In genomic region chr18:8005870-8006269, GRCh38 we compare ENCODE assay signal across 12 cellular contexts.
DNase-seq lines count a peak whose midpoint lies in the region; ATAC-seq lines count a peak whose summit lies in the region.
"Had no signal": no experiment of that assay in that cellular context is flagged by ENCODE, and none has a peak within 500 bp of the region (broad histone marks: within the 10 kb centered on the region; RNA-seq: fewer than 3 reads in every experiment).

No MANE protein-coding gene starts in this region.

- H2BK12ac ChIP-seq in neuronal stem cell (ENCODE audit: low read length) = no peak overlapping the region

- no peaks in the 10 kb centered on the region for H3K27me3 ChIP-seq in neuronal stem cell (ENCODE audit: control insufficient read depth in 3 of 3, insufficient read depth in 3 of 3, low read depth in 1 of 3, low read length in 3 of 3)

- no peaks in the 10 kb centered on the region for H3K36me3 ChIP-seq in neuronal stem cell (replicated peaks in 1 of 2; ENCODE audit: control insufficient read depth in 2 of 2, insufficient read depth in 2 of 2, low read length in 2 of 2)

- H3K9ac ChIP-seq in neuronal stem cell (ENCODE audit: low read depth, low read length, poor library complexity) = no peak overlapping the region

- no peak overlapping the region for H4K91ac ChIP-seq in neuronal stem cell (ENCODE audit: low read depth, low read length, poor library complexity)

- no peak overlapping the region for H3K23ac ChIP-seq in neuronal stem cell (ENCODE audit: low read depth, low read length, poor library complexity)

- no peak overlapping the region for H2AFZ ChIP-seq in neuronal stem cell (ENCODE audit: low read length)

- no CpG with 5 or more reads among the region's 5 CpGs for WGBS in neuronal stem cell (ENCODE audit: extremely low coverage in 2 of 2, insufficient read length in 2 of 2, insufficient replicate concordance in 1 of 2), 2 donors

- no peak overlapping the region for H3K27ac ChIP-seq in neuronal stem cell (replicated peaks; ENCODE audit: low read length)

- ATAC-seq in left ventricle myocardium superior (peak; percentile 18), left cardiac atrium (no peak)
- ATAC-seq: A549 had no signal

- no peaks in the 10 kb centered on the region for H3K9me3 ChIP-seq in neuronal stem cell (replicated peaks in 1 of 2; ENCODE audit: control insufficient read depth in 2 of 2, insufficient read depth in 1 of 2, low read depth in 1 of 2, low read length in 2 of 2)
- H3K9me3 ChIP-seq: A549, Caco-2 had no signal

- no peak overlapping the region for H3K14ac ChIP-seq in neuronal stem cell (ENCODE audit: low read length)

- no peak overlapping the region for H3K4me2 ChIP-seq in neuronal stem cell (ENCODE audit: insufficient read depth, low read length, poor library complexity, severe bottlenecking)
- H3K4me2 ChIP-seq: A549 had no signal

- DNase-seq in left ventricle myocardium superior (no peak), left cardiac atrium (no peak), NCI-H69 (lab: John Stamatoyannopoulos, UW) (peak; percentile 32), left kidney (ENCODE audit: low read depth, low spot score) (peak; percentile 34), nucleus accumbens (lab: John Stamatoyannopoulos, UW) (no peak), NCI-H1694 treated with DMSO at 0.1 percent for 48 hours (lab: John Stamatoyannopoulos, UW) (no peak), neuronal stem cell (ENCODE audit: low spot score) (no peak)
- DNase-seq: Caco-2; CD8-positive, alpha-beta memory T cell; GOT3; H9 had no signal

- no peak overlapping the region for H2BK5ac ChIP-seq in neuronal stem cell (ENCODE audit: low read length)

- H2BK120ac ChIP-seq in neuronal stem cell (ENCODE audit: low read depth, low read length) = no peak overlapping the region

- H3K18ac ChIP-seq in neuronal stem cell (ENCODE audit: low read length) = no peak overlapping the region

- no peak overlapping the region for H2AK5ac ChIP-seq in neuronal stem cell (ENCODE audit: low read depth, low read length)

- H3K4me1 ChIP-seq in neuronal stem cell (ENCODE audit: control insufficient read depth in 2 of 2, insufficient read depth in 1 of 2, low read depth in 1 of 2, low read length in 2 of 2) = peaks cover 0 to 34% of the 10 kb centered on the region in 2 donors

- no peak overlapping the region for H3K4me3 ChIP-seq in neuronal stem cell (ENCODE audit: low read length in 2 of 2)
- H3K4me3 ChIP-seq: A549 had no signal

- H4K8ac ChIP-seq in neuronal stem cell (ENCODE audit: low read depth, low read length) = no peak overlapping the region

- H3K4ac ChIP-seq in neuronal stem cell (ENCODE audit: low read length) = no peak overlapping the region

- intact Hi-C loops in left ventricle myocardium superior (cut with micrococcal nuclease) = no loop called here
- intact Hi-C loops in left cardiac atrium (cut with DNase I) = no loop called here

- no peaks in the 10 kb centered on the region for H3K79me1 ChIP-seq in neuronal stem cell (ENCODE audit: low read depth, low read length)

- H2BK15ac ChIP-seq in neuronal stem cell (ENCODE audit: low read length) = no peak overlapping the region

Comparison
In these comparisons a context has a peak if more than half of its experiments do, and no peak if none do; other contexts are left out.
1. DNase-seq: peak in NCI-H69 (single experiment) and left kidney (single experiment); none in left ventricle myocardium superior (single experiment), left cardiac atrium (single experiment), nucleus accumbens (0 of 56), NCI-H1694 treated with DMSO at 0.1 percent for 48 hours (single experiment) and neuronal stem cell (single experiment).